ENCODE assay signal across 8 cellular contexts in the genomic region with DNA sequence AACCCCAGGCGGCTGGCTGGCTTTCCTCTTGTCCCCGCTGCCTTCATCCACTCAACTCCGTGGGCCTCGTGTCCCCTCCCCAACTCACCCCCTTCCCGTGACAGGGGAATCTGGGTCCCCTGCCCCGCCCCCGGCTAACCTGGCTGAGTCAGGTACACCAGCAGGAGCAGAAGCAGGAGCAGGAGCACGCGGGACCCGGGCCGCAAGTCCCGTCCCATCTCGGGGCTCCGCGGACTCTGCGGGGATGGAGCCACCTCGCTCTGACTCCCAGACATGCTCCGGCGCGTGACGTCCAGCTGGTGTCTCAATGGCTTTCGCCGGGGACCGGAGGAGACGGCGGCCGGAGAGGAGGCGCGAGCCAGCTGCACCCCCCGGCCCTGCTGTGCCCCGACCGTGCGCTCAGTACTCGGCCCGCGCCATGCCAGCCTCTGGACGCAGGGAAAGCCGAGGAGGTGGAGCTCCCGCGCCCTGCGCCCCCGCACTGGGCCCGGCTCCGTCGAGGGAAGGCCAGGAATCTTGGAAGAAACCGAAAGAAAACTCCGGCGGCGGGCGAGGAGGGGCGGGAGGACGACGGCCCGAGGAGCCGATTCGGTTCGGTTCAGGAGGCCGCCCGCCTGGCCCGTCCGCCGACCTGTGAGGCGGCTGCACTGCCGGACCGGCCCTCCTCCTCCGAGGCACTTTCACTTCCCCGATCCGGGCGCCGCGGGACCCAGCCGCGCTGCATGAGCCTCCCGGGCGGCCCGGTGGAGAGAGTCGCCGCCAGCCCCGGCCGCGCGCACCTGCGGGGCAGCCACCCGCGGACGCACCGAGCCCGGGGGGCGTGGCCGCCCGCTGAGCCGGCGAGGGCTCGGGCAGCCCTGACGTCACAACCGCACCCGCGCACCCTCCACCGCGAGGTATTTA. TPM values are rescaled to one million over a fixed set of nuclear protein-coding genes. Genes with fewer than 3 reads are reported as not detected.
DNase-seq lines count a peak whose midpoint lies in the region; ATAC-seq and TF ChIP-seq lines count a peak whose summit lies in the region.

Gene CXCL16, minus strand, starts transcription at position 807 of the 903 bp plus-strand sequence. Its CDS starts 589 bp downstream, at position 218.
Gene ZMYND15, plus strand, starts transcription at position 712 of the 903 bp plus-strand sequence. CDS start 716 bp downstream, outside the sequence.

- peak within 1 kb of the TSS; percentile 70 for H3K4me3 ChIP-seq in OCI-LY1 (ENCODE audit: low read depth, low read length, poor library complexity, severe bottlenecking)
- peak within 1 kb of the TSS; percentile 62 to 65 for H3K4me3 ChIP-seq in vagina
- no peak within 1 kb of the TSS for H3K4me3 ChIP-seq in SJCRH30

- H3K9ac ChIP-seq in OCI-LY1 (ENCODE audit: low read length), result peak within 1 kb of the TSS; percentile 65

- DNase-seq in NCI-H146 (lab: John Stamatoyannopoulos, UW) (peak; percentile 34), NCI-H146 treated with DMSO at 0.1 percent for 48 hours (lab: John Stamatoyannopoulos, UW; ENCODE audit: unreplicated experiment) (no peak), germinal center (ENCODE audit: low spot score) (peak; percentile 91), omental fat pad (ENCODE audit: low spot score) (peak; percentile 36), vagina (ENCODE audit: extremely low spot score in 2 of 2) (no peak), SJCRH30 (no peak)
- DNase-seq in activated naive CD4-positive, alpha-beta T cell treated with Interleukin-2 at 50 U/mL for 16 hours, result peak; percentile 62

- no peaks in the 10 kb centered on the region for H3F3A ChIP-seq in OCI-LY1 (ENCODE audit: insufficient read depth, low read length)

- no peaks in the 10 kb centered on the region for H4K20me1 ChIP-seq in OCI-LY1 (ENCODE audit: insufficient read depth, low read length)

- H3K27me3 ChIP-seq in OCI-LY1 (ENCODE audit: insufficient read depth, low read length), result peaks cover 9% of the 10 kb centered on the region
- no peaks in the 10 kb centered on the region for H3K27me3 ChIP-seq in vagina
- no peaks in the 10 kb centered on the region for H3K27me3 ChIP-seq in SJCRH30

- ATAC-seq in omental fat pad (ENCODE audit: low FRiP score), result peak; percentile 81

- no peaks in the 10 kb centered on the region for H3K79me2 ChIP-seq in OCI-LY1 (ENCODE audit: insufficient read depth, low read length)

- H3K4me1 ChIP-seq in OCI-LY1 (ENCODE audit: insufficient read depth, low read length, severe bottlenecking) (peaks cover 14% of the 10 kb centered on the region), vagina (peaks cover 18% of the 10 kb centered on the region), SJCRH30 (no peaks in the 10 kb centered on the region)

- peak within 1 kb of the TSS; percentile 87 for H3K4me2 ChIP-seq in OCI-LY1 (ENCODE audit: low read length)

- TF ChIP-seq POLR2A in vagina (IDR thresholded peaks at IDR 0.05), result peak in 1 of 2 donors; percentile 26

- H3K27ac ChIP-seq in OCI-LY1 (ENCODE audit: low read depth, low read length, poor library complexity, severe bottlenecking) (no peak within 1 kb of the TSS), vagina (peak within 1 kb of the TSS; percentile 34), SJCRH30 (no peak within 1 kb of the TSS)

- H3K9me2 ChIP-seq in OCI-LY1 (ENCODE audit: low read depth, low read length), result no peaks in the 10 kb centered on the region

- no peaks in the 10 kb centered on the region for H3K9me3 ChIP-seq in OCI-LY1 (ENCODE audit: low read length)
- no peaks in the 10 kb centered on the region for H3K9me3 ChIP-seq in vagina
- no peaks in the 10 kb centered on the region for H3K9me3 ChIP-seq in SJCRH30 (replicated peaks)

- TF ChIP-seq CTCF in OCI-LY1 (IDR thresholded peaks at IDR 0.05; ENCODE audit: low read length) (no peak), omental fat pad (IDR thresholded peaks at IDR 0.05) (no peak), vagina (IDR thresholded peaks at IDR 0.05) (no peak)

- H3K36me3 ChIP-seq in OCI-LY1 (ENCODE audit: insufficient read depth, low read length), result no peaks in the 10 kb centered on the region
- no peaks in the 10 kb centered on the region for H3K36me3 ChIP-seq in vagina
- H3K36me3 ChIP-seq in SJCRH30, result no peaks in the 10 kb centered on the region

- intact Hi-C loops in vagina (cut with DNase I), result loop anchor here (10.0 kb wide), 1 partner anchor 45 kb away; the partner anchor contains the start of genes GLTPD2 and VMO1

- no peak within 1 kb of the TSS for H2AFZ ChIP-seq in OCI-LY1 (ENCODE audit: low read length)

RNA-seq across cellular contexts. Expression of gene CXCL16, which starts in this region (rescaled TPM):
- total RNA-seq in omental fat pad, result 10 to 100 TPM; 16.6 to 92.1 (median 26.5) TPM
- total RNA-seq in vagina, result 6.4 TPM
- total RNA-seq in SJCRH30 (2014; rRNA removed; shearing (Covaris generic)), result not detected in 2 replicates

RNA-seq across cellular contexts. Expression of gene ZMYND15, which starts in this region (rescaled TPM):
- total RNA-seq in omental fat pad, result 1 to 10 TPM in 2 of 4 donors, under 1 TPM in 1, not detected in 1; 0.46 to 4.1 (median 1.9) TPM
- not detected for total RNA-seq in vagina
- total RNA-seq in SJCRH30 (2014; rRNA removed; shearing (Covaris generic)), result not detected in 2 replicates

Comparison
In these comparisons a context has a peak if more than half of its experiments do, and no peak if none do; other contexts are left out.
1. DNase-seq: peak in NCI-H146 (single experiment), activated naive CD4-positive, alpha-beta T cell treated with Interleukin-2 at 50 U/mL for 16 hours (single experiment), germinal center (single experiment) and omental fat pad (single experiment); none in NCI-H146 treated with DMSO at 0.1 percent for 48 hours (single experiment), vagina (0 of 2) and SJCRH30 (0 of 2).